Comparison of ENCODE assay signal across 1 cellular context in the genomic region with DNA sequence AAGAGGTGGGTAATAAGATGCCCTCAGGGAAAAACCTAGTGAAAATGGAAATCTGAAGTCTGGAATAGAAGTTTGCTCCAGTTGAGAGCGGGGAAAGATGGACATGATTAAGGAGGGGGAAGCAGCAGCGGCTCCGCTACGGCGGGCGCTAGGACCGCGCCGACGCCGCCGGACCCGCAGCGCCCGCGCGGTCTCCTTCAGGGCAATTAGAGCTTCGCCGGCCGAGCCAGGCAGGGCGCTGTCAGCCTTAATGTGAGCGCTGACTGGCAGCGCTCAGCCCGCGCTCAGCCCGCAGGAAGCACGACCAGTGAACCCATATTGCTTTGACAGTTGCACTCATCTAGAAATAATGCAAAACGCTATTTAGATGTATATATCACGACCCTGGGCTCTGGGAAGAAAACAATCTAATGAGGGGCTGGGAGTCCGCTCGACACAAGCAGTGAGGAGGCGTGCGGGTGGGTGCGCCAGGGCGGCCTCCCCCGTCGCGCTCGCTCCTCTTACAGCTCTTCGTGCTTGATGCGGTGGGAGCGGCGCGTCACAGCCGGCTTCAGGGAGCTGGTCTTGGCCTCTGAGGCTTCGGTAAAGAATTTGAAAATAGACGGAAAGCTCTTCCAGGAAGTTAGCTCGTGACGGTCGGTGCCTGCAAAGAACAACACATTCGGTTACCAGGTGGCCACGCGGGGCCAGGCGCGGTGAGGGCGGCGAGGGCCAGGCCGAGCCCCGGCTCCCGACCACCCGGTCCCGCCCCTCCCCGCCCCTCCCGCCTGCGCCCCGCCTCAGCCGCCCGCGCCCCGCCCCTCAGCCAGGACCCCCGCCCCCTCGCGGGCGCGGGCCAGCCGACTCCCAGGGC.
TF ChIP-seq lines count a peak whose summit lies in the region.

No MANE protein-coding gene starts in this region.

TF ChIP-seq in HCT116, 20 proteins besides CTCF, POLR2A, EP300 and RAD21 (continued from another document):
- 0 out of 2 replicates have a peak, but pooled peaks have one; percentile 45 for TF ChIP-seq SIN3A (IDR thresholded peaks at IDR 0.05; ENCODE audit: low read depth)
- TF ChIP-seq FOSL1 (IDR thresholded peaks at IDR 0.05; ENCODE audit: low read depth) = peak; percentile 75
TF ChIP-seq in HCT116: peak in this region for 6.
